Comparison of ENCODE assay signal across 14 cellular contexts in the genomic region with DNA sequence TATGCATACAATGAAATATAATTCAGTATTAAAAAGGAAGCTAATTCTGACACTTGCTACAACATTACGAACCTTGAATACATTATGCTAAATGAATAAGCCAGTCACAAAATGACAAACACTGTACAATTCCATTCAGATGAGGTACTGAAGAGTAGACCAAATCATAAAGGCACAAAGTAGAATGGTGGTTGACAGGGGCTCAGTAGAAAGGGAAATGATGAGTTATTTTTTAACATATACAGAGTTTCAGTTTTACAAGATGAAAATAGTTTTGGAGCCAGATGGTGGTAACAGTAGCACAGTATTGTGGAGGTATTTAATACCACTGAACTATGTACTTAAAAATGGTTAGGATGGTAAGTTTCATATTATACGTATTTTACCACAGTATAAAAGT.
DNase-seq lines count a peak whose midpoint lies in the region; ATAC-seq, FAIRE-seq and TF ChIP-seq lines count a peak whose summit lies in the region.
"Had no signal": no experiment of that assay in that cellular context is flagged by ENCODE, and none has a peak within 500 bp of the region (broad histone marks: within the 10 kb centered on the region; RNA-seq: fewer than 3 reads in every experiment).

No MANE protein-coding gene starts in this region.

- ATAC-seq in GM19025 (IDR thresholded peaks at IDR 0.05; ENCODE audit: low read depth, unreplicated experiment) = peak; percentile 79
- peak; percentile 94 for ATAC-seq in HG02610 (IDR thresholded peaks at IDR 0.05; ENCODE audit: unreplicated experiment)
- ATAC-seq in HG03378 (IDR thresholded peaks at IDR 0.05; ENCODE audit: unreplicated experiment) = peak; percentile 97
- ATAC-seq: Panc1 had no signal

- H3K4me3 ChIP-seq in GM12864 (ENCODE audit: low read depth, low read length) = no peak overlapping the region

- DNase-seq in GM12864 (ENCODE audit: low read depth) (peak; percentile 19), NK-92 (lab: John Stamatoyannopoulos, UW; ENCODE audit: unreplicated experiment) (no peak), ecto neural progenitor cell (ENCODE audit: low spot score) (no peak), GM20000 (ENCODE audit: low spot score) (no peak), HTR-8/SVneo (ENCODE audit: insufficient read length, low spot score) (no peak)
- DNase-seq: activated gamma-delta T cell treated with Interleukin-2 at 50 U/mL for 16 hours, glutamatergic neuron, midbrain, NCI-H1436 had no signal

- no peak for TF ChIP-seq CTCF in GM12864 (IDR thresholded peaks at IDR 0.05; ENCODE audit: low read depth, low read length, missing control alignments)
- TF ChIP-seq CTCF in GM20000 (IDR thresholded peaks at IDR 0.05; ENCODE audit: extremely low read depth, missing control alignments) = no peak

- no peak for FAIRE-seq in HTR-8/SVneo (lab: Jason Lieb, UNC)
- FAIRE-seq: TTC549 had no signal
